Comparison of ENCODE assay signal across 1 cellular context in the genomic region with DNA sequence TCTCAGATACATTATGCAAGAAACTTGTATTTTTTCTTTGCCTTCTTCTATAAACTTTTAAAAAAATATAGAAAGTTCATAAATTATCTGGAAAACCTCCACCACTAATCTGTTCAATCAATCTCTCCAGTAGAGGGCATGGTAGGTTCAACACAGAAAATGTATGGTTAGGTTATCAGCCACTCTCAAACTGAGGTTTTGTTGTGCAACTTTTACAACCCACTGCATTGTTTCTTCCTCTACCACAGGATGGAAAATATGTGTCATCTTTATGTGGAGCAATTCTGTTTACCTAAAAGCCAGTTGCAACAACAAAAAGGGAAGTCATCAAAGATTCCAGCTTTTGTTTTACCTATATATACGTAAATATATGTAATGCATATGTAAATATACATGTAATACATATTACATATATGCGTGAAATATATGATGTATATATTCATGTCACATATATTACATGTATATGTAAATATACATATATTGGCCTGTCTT.
A peak's percentile ranks its signal among the peaks of the same experiment; 100 is the strongest.
TF ChIP-seq lines count a peak whose summit lies in the region.

No MANE protein-coding gene starts in this region.

TF ChIP-seq in K562, 482 proteins besides CTCF, POLR2A, EP300 and RAD21 (continued from another document and continues in another):
- TF ChIP-seq, protein P1, sequence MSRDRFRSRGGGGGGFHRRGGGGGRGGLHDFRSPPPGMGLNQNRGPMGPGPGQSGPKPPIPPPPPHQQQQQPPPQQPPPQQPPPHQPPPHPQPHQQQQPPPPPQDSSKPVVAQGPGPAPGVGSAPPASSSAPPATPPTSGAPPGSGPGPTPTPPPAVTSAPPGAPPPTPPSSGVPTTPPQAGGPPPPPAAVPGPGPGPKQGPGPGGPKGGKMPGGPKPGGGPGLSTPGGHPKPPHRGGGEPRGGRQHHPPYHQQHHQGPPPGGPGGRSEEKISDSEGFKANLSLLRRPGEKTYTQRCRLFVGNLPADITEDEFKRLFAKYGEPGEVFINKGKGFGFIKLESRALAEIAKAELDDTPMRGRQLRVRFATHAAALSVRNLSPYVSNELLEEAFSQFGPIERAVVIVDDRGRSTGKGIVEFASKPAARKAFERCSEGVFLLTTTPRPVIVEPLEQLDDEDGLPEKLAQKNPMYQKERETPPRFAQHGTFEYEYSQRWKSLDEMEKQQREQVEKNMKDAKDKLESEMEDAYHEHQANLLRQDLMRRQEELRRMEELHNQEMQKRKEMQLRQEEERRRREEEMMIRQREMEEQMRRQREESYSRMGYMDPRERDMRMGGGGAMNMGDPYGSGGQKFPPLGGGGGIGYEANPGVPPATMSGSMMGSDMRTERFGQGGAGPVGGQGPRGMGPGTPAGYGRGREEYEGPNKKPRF (IDR thresholded peaks at IDR 0.05; ENCODE audit: low read depth, low read length): no peak
- TF ChIP-seq CEBPB (tag; IDR thresholded peaks at IDR 0.05) (peak; percentile 99), JUND (IDR thresholded peaks at IDR 0.05; ENCODE audit: borderline replicate concordance, low read depth, low read length) (peak; percentile 89), JUND (tag; IDR thresholded peaks at IDR 0.05; ENCODE audit: borderline replicate concordance, low read depth, low read length) (peak; percentile 96), RFX1 (IDR thresholded peaks at IDR 0.05) (0 out of 2 replicates have a peak, but pooled peaks have one; percentile 13), CEBPG (CRISPR knock-in tag; IDR thresholded peaks at IDR 0.05) (peak; percentile 82), CEBPG (tag; conservative IDR thresholded peaks at IDR 0.05 in 1 of 2, IDR thresholded peaks at IDR 0.05 in 1 of 2) (peak; percentile 97 to 98), NFRKB (IDR thresholded peaks at IDR 0.05; ENCODE audit: low read depth) (no peak), ZNF24 (IDR thresholded peaks at IDR 0.05) (0 out of 2 replicates have a peak, but pooled peaks have one; percentile 47), TEAD4 (IDR thresholded peaks at IDR 0.05; ENCODE audit: low read length) (peak; percentile 57; the same call in 1 of the 2 replicates), TEAD4 (CRISPR knock-in tag; IDR thresholded peaks at IDR 0.05; ENCODE audit: borderline replicate concordance) (no peak), TRIM24 (IDR thresholded peaks at IDR 0.05) (peak; percentile 29 to 72; a peak in 2 of 4 replicates), SOX6 (IDR thresholded peaks at IDR 0.05) (peak; percentile 95), HDAC2 (IDR thresholded peaks at IDR 0.05) (no peak), FOXJ2 (tag; IDR thresholded peaks at IDR 0.05) (peak; percentile 86), SETDB1 (IDR thresholded peaks at IDR 0.05; ENCODE audit: low read length) (no peak), SMARCC2 (IDR thresholded peaks at IDR 0.05; ENCODE audit: low read depth) (peak; percentile 53; the same call in 1 of the 2 replicates), FOS (IDR thresholded peaks at IDR 0.05; ENCODE audit: extremely low read depth, insufficient read length) (peak; percentile 31), KAT2B (IDR thresholded peaks at IDR 0.05; ENCODE audit: low read depth, low read length) (no peak), RBM39 (optimal IDR thresholded peaks at IDR 0.05; ENCODE audit: low read depth, low read length) (no peak), SMARCA4 (IDR thresholded peaks at IDR 0.05) (peak; percentile 63; the same call in 1 of the 2 replicates), RBM17 (IDR thresholded peaks at IDR 0.05; ENCODE audit: borderline replicate concordance, low read depth, low read length) (no peak), GATA2 (CRISPR knock-in tag; IDR thresholded peaks at IDR 0.05) (peak; percentile 86), FOSL1 (tag; conservative IDR thresholded peaks at IDR 0.05) (peak; percentile 97), JUNB (CRISPR knock-in tag; conservative IDR thresholded peaks at IDR 0.05) (peak; percentile 49; the same call in 1 of the 2 replicates), HMGN3 (IDR thresholded peaks at IDR 0.05; ENCODE audit: borderline replicate concordance, extremely low read depth, insufficient read length, low read depth, low read length) (no peak), SMARCE1 (IDR thresholded peaks at IDR 0.05) (peak; percentile 81; the same call in 1 of the 2 replicates), NFATC3 (IDR thresholded peaks at IDR 0.05) (peak; percentile 97), IFI16 (CRISPR knock-in tag; IDR thresholded peaks at IDR 0.05) (no peak), SMC3 (conservative IDR thresholded peaks at IDR 0.05; ENCODE audit: insufficient read depth, low read depth, low read length) (peak; percentile 48; the same call in 1 of the 2 replicates), ARID1B (IDR thresholded peaks at IDR 0.05) (peak; percentile 64; the same call in 1 of the 2 replicates), JUN (IDR thresholded peaks at IDR 0.05; ENCODE audit: borderline replicate concordance, low read depth, low read length) (peak; percentile 87), JUN (CRISPR knock-in tag; IDR thresholded peaks at IDR 0.05; ENCODE audit: borderline replicate concordance) (no peak), STAT5A (IDR thresholded peaks at IDR 0.05; ENCODE audit: borderline replicate concordance, low read length) (0 out of 2 replicates have a peak, but pooled peaks have one; percentile 30), ZNF785 (CRISPR knock-in tag; IDR thresholded peaks at IDR 0.05) (no peak), PHTF2 (CRISPR knock-in tag; IDR thresholded peaks at IDR 0.05) (no peak), FOXA3 (CRISPR knock-in tag; conservative IDR thresholded peaks at IDR 0.05 in 1 of 2, IDR thresholded peaks at IDR 0.05 in 1 of 2) (peak in 1 of 2 experiments; percentile 78; a peak in 2 of 4 replicates), HNRNPK (IDR thresholded peaks at IDR 0.05; ENCODE audit: low read depth, low read length, poor library complexity, severe bottlenecking) (no peak), ZSCAN29 (IDR thresholded peaks at IDR 0.05) (no peak), GABPA (tag; conservative IDR thresholded peaks at IDR 0.05; ENCODE audit: low read depth) (0 out of 2 replicates have a peak, but pooled peaks have one; percentile 21), BACH1 (tag; IDR thresholded peaks at IDR 0.05) (peak; percentile 20; the same call in 1 of the 2 replicates)
- TF ChIP-seq, protein P2, sequence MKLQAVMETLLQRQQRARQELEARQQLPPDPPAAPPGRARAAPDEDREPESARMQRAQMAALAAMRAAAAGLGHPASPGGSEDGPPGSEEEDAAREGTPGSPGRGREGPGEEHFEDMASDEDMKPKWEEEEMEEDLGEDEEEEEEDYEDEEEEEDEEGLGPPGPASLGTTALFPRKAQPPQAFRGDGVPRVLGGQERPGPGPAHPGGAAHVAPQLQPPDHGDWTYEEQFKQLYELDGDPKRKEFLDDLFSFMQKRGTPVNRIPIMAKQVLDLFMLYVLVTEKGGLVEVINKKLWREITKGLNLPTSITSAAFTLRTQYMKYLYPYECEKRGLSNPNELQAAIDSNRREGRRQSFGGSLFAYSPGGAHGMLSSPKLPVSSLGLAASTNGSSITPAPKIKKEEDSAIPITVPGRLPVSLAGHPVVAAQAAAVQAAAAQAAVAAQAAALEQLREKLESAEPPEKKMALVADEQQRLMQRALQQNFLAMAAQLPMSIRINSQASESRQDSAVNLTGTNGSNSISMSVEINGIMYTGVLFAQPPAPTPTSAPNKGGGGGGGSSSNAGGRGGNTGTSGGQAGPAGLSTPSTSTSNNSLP (IDR thresholded peaks at IDR 0.05; ENCODE audit: borderline replicate concordance, low read depth, low read length): peak; percentile 68; the same call in 1 of the 2 replicates
- TF ChIP-seq, protein P3, sequence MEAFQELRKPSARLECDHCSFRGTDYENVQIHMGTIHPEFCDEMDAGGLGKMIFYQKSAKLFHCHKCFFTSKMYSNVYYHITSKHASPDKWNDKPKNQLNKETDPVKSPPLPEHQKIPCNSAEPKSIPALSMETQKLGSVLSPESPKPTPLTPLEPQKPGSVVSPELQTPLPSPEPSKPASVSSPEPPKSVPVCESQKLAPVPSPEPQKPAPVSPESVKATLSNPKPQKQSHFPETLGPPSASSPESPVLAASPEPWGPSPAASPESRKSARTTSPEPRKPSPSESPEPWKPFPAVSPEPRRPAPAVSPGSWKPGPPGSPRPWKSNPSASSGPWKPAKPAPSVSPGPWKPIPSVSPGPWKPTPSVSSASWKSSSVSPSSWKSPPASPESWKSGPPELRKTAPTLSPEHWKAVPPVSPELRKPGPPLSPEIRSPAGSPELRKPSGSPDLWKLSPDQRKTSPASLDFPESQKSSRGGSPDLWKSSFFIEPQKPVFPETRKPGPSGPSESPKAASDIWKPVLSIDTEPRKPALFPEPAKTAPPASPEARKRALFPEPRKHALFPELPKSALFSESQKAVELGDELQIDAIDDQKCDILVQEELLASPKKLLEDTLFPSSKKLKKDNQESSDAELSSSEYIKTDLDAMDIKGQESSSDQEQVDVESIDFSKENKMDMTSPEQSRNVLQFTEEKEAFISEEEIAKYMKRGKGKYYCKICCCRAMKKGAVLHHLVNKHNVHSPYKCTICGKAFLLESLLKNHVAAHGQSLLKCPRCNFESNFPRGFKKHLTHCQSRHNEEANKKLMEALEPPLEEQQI (IDR thresholded peaks at IDR 0.05): peak; percentile 34; the same call in 1 of the 2 replicates
- TF ChIP-seq, protein P4, sequence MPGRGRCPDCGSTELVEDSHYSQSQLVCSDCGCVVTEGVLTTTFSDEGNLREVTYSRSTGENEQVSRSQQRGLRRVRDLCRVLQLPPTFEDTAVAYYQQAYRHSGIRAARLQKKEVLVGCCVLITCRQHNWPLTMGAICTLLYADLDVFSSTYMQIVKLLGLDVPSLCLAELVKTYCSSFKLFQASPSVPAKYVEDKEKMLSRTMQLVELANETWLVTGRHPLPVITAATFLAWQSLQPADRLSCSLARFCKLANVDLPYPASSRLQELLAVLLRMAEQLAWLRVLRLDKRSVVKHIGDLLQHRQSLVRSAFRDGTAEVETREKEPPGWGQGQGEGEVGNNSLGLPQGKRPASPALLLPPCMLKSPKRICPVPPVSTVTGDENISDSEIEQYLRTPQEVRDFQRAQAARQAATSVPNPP (IDR thresholded peaks at IDR 0.05; ENCODE audit: borderline replicate concordance, insufficient read depth, insufficient read length): no peak
- TF ChIP-seq, protein P5, sequence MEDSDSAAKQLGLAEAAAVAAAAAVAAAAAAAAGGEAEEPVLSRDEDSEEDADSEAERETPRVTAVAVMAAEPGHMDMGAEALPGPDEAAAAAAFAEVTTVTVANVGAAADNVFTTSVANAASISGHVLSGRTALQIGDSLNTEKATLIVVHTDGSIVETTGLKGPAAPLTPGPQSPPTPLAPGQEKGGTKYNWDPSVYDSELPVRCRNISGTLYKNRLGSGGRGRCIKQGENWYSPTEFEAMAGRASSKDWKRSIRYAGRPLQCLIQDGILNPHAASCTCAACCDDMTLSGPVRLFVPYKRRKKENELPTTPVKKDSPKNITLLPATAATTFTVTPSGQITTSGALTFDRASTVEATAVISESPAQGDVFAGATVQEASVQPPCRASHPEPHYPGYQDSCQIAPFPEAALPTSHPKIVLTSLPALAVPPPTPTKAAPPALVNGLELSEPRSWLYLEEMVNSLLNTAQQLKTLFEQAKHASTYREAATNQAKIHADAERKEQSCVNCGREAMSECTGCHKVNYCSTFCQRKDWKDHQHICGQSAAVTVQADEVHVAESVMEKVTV (CRISPR knock-in tag; IDR thresholded peaks at IDR 0.05): peak; percentile 73
- TF ChIP-seq, protein P6, sequence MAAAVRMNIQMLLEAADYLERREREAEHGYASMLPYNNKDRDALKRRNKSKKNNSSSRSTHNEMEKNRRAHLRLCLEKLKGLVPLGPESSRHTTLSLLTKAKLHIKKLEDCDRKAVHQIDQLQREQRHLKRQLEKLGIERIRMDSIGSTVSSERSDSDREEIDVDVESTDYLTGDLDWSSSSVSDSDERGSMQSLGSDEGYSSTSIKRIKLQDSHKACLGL (CRISPR knock-in tag; IDR thresholded peaks at IDR 0.05; ENCODE audit: borderline replicate concordance, poor library complexity, severe bottlenecking): no peak
- TF ChIP-seq, protein P7, sequence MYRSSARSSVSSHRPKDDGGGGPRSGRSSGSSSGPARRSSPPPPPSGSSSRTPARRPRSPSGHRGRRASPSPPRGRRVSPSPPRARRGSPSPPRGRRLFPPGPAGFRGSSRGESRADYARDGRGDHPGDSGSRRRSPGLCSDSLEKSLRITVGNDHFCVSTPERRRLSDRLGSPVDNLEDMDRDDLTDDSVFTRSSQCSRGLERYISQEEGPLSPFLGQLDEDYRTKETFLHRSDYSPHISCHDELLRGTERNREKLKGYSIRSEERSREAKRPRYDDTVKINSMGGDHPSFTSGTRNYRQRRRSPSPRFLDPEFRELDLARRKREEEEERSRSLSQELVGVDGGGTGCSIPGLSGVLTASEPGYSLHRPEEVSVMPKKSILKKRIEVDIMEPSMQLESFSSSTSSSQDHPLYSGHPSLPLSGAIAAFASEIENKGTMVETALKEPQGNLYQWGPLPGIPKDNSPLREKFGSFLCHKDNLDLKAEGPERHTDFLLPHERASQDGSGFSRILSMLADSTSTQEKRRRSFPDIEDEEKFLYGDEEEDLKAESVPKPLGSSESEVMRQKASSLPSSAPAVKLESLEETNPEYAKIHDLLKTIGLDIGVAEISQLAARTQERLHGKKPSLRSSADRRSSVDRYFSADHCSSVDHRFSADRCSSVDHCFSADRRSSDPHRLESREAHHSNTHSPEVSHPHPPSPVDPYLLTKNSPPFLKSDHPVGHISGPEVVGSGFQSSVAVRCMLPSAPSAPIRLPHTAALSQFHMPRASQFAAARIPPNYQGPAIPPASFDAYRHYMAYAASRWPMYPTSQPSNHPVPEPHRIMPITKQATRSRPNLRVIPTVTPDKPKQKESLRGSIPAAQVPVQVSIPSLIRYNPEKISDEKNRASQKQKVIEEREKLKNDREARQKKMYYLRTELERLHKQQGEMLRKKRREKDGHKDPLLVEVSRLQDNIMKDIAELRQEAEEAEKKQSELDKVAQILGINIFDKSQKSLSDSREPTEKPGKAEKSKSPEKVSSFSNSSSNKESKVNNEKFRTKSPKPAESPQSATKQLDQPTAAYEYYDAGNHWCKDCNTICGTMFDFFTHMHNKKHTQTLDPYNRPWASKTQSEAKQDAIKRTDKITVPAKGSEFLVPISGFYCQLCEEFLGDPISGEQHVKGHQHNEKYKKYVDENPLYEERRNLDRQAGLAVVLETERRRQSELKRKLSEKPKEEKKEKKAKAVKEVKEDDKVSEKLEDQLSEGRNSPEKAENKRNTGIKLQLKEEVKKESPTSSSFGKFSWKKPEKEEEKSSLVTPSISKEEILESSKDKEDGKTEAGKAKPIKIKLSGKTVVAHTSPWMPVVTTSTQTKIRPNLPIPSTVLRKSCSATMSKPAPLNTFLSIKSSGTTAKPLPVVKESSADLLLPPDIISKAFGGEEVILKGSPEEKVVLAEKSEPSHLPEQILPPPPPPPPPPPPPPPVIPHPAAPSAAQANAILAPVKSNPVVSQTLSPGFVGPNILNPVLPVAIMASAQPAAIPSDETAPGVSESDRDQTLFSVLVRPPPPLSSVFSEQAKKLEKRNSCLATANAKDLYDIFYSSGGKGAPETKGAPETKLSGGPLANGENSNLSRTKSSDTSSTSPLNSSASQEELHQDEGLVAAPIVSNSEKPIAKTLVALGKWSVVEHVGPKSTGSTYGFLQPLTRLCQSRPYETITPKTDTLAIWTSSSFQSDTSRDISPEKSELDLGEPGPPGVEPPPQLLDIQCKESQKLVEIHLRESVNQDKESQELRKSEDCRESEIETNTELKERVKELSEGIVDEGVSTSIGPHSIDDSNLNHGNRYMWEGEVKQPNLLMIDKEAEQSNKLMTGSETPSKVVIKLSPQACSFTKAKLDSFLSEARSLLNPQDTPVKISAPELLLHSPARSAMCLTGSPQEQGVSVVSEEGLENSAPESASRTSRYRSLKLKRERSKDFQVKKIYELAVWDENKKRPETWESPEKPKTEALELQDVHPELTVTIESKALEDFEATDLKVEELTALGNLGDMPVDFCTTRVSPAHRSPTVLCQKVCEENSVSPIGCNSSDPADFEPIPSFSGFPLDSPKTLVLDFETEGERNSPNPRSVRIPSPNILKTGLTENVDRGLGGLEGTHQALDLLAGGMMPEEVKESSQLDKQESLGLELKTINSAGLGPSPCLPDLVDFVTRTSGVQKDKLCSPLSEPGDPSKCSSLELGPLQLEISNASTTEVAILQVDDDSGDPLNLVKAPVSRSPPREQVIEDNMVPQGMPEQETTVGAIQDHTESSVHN (IDR thresholded peaks at IDR 0.05; ENCODE audit: borderline replicate concordance in 1 of 2, low read depth in 1 of 2): peak in 1 of 2 experiments; percentile 56; a peak in 1 of 4 replicates
